25 cellular contexts compared by ENCODE assay signal in genomic region chr1:173758980-173759379, GRCh38.
"Had no signal": no experiment of that assay in that cellular context is flagged by ENCODE, and none has a peak within 500 bp of the region (broad histone marks: within the 10 kb centered on the region; RNA-seq: fewer than 3 reads in every experiment).

No MANE protein-coding gene starts in this region.

- H2AFZ ChIP-seq: neural progenitor cell had no signal

- FAIRE-seq: colon, kidney, small intestine had no signal

- H3K27ac ChIP-seq: adrenal gland, ascending aorta, brain microvascular endothelial cell, dorsolateral prefrontal cortex, neural progenitor cell, thoracic aorta had no signal

- H3K27ac Mint-ChIP-seq: neural progenitor cell; stimulated activated memory B cell treated with anti-CD40 and anti-IgM and Interleukin-4, amounts not matched to agents 10 μg/mL and 1 μg/mL and 100 μg/mL, for 72 hours; type B pancreatic cell had no signal

- H3K27me3 Mint-ChIP-seq: activated naive CD8-positive, alpha-beta T cell; central memory CD8-positive, alpha-beta T cell; naive thymus-derived CD4-positive, alpha-beta T cell; stimulated activated memory B cell treated with anti-CD40 and anti-IgM and Interleukin-4, amounts not matched to agents 10 μg/mL and 1 μg/mL and 100 μg/mL, for 72 hours; type B pancreatic cell had no signal

- H3K4me3 ChIP-seq: adrenal gland, ascending aorta, dorsolateral prefrontal cortex, lung, neural progenitor cell, thoracic aorta had no signal

- H3K4me2 ChIP-seq: neural progenitor cell had no signal

- DNase-seq: activated CD4-positive, alpha-beta T cell treated with anti-CD3 and anti-CD28 coated beads for 1 hour; activated CD4-positive, alpha-beta T cell treated with anti-CD3 and anti-CD28 coated beads, Interleukin-2, amount 50 U/mL, for 1 hour; activated CD8-positive, alpha-beta memory T cell treated with anti-CD3 and anti-CD28 coated beads for 24 hours; activated gamma-delta T cell treated with Interleukin-2 at 50 U/mL for 16 hours; adrenal gland; brain microvascular endothelial cell; dorsolateral prefrontal cortex; erythroblast; foreskin fibroblast; kidney; naive thymus-derived CD4-positive, alpha-beta T cell; small intestine; stimulated activated CD4-positive, alpha-beta T cell treated with anti-CD3 and anti-CD28 coated beads, Interleukin-2, amount 100 ng/mL, for 24 hours; T-helper 1 cell had no signal

- H3K4me1 ChIP-seq: adrenal gland, ascending aorta, neural progenitor cell had no signal

- H3K27me3 ChIP-seq: adrenal gland, ascending aorta, brain microvascular endothelial cell, dorsolateral prefrontal cortex, neural progenitor cell had no signal

- H3K9me3 ChIP-seq: adrenal gland, thoracic aorta had no signal

- H3K4me1 Mint-ChIP-seq: neural progenitor cell; stimulated activated memory B cell treated with anti-CD40 and anti-IgM and Interleukin-4, amounts not matched to agents 10 μg/mL and 1 μg/mL and 100 μg/mL, for 72 hours had no signal

- ATAC-seq: left lobe of liver; naive thymus-derived CD4-positive, alpha-beta T cell; sciatic nerve; stimulated activated memory B cell treated with anti-CD40 and anti-IgM and Interleukin-4, amounts not matched to agents 10 μg/mL and 1 μg/mL and 100 μg/mL, for 72 hours had no signal

- H3K9ac ChIP-seq: neural progenitor cell had no signal

- H3K4me3 Mint-ChIP-seq: activated naive CD8-positive, alpha-beta T cell; central memory CD8-positive, alpha-beta T cell; naive thymus-derived CD4-positive, alpha-beta T cell; neural progenitor cell; stimulated activated memory B cell treated with anti-CD40 and anti-IgM and Interleukin-4, amounts not matched to agents 10 μg/mL and 1 μg/mL and 100 μg/mL, for 72 hours; type B pancreatic cell had no signal
